ENCODE assay signal across 13 cellular contexts in the genomic region with DNA sequence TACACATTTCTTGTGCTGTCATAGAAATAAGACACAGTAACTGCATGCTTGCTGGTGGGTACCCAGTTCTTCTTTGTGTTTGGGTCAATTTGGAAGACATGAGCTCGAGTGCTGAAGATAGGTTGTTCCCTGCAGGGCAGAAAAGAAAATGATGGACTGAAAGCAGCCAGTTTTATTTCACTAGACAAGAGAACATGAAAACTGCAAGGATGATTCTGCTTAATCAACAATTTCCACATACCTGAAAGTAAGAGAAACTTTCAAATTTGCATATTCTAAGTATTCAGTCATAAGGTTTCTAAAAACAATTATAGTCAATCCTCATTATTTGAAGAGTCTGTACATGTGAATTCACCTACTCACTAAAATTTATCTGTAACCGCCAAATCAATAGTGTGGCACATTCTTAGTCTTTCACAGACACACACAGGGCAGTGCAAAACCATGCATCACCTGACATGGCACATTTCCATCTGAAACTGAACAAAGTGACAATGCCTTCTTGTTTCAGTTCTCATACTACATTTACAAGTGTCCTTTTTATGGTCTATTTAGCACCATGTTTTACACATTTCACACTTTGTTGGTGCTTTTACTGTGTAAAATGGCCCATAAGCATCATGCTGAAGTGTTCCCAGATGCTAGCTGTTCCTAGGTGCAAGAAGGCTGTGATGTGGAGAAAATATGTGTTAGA. TPM values are rescaled to one million over a fixed set of nuclear protein-coding genes. Genes with fewer than 3 reads are reported as not detected.
DNase-seq lines count a peak whose midpoint lies in the region; ATAC-seq, FAIRE-seq and TF ChIP-seq lines count a peak whose summit lies in the region.
"Had no signal": no experiment of that assay in that cellular context is flagged by ENCODE, and none has a peak within 500 bp of the region (broad histone marks: within the 10 kb centered on the region; RNA-seq: fewer than 3 reads in every experiment).

No MANE protein-coding gene starts in this region.

- no peaks in the 10 kb centered on the region for H3K9me3 ChIP-seq in K562 (replicated peaks; ENCODE audit: control insufficient read depth, insufficient read depth, low read depth, low read length)
- H3K9me3 ChIP-seq: gastrocnemius medialis had no signal

- no peak for DNase-seq in K562 (ENCODE audit: extremely low read depth in 1 of 4, low spot score in 3 of 4)
- no peak for DNase-seq in stimulated activated CD4-positive, alpha-beta T cell treated with anti-CD3 and anti-CD28 coated beads, Interleukin-2, amount 100 ng/mL, for 24 hours
- DNase-seq in stimulated activated CD4-positive, alpha-beta T cell treated with anti-CD3 and anti-CD28 coated beads, Interleukin-4, amount 100 ng/mL, for 24 hours = no peak
- no peak for DNase-seq in 8988T
- DNase-seq: activated CD8-positive, alpha-beta T cell treated with anti-CD3 and anti-CD28 coated beads for 36 hours; activated naive CD8-positive, alpha-beta T cell treated with anti-CD3 and anti-CD28 coated beads, Interleukin-2, amount 50 U/mL, for 24 hours; CD8-positive, alpha-beta T cell; gastrocnemius medialis; left cardiac atrium; NCI-H1930 had no signal

- in situ Hi-C loops in K562 (cut with MboI) = no loop called here

- no peaks in the 10 kb centered on the region for H3K9me1 ChIP-seq in K562 (ENCODE audit: control insufficient read depth, insufficient read depth, low read length)

- no peak overlapping the region for H3K27ac ChIP-seq in K562 (ENCODE audit: extremely low read depth, low read depth, low read length)
- H3K27ac ChIP-seq: gastrocnemius medialis had no signal

- POLR2A ChIA-PET in K562 (lab: Yijun Ruan, JAX) = interaction anchor here (0.7 to 1.1 kb wide), 2 partner anchors 9 to 19 kb away, joined by 3 read pairs; no protein-coding TSS in a partner anchor

- no peak for TF ChIP-seq RAD21 in K562 (CRISPR knock-in tag; conservative IDR thresholded peaks at IDR 0.05 in 1 of 2, IDR thresholded peaks at IDR 0.05 in 1 of 2)

- CTCF ChIA-PET in K562 (lab: Yijun Ruan, JAX; ENCODE audit: low intra/inter-chr PET ratio) = no interaction called here

- no TSS peak for BruUV-seq in K562 (replicated peaks; lab: Mats Ljungman, UMichigan)

- 84% methylated on average over 2 of the region's 2 CpGs for WGBS in K562 (ENCODE audit: insufficient coverage, low coverage, missing lambda C conversion rate)

- no peak overlapping the region for H3K4me2 ChIP-seq in K562 (ENCODE audit: insufficient read depth, low read length)

- intact Hi-C loops in K562 (cut with micrococcal nuclease) = no loop called here

- no peaks in the 10 kb centered on the region for H3K27me3 ChIP-seq in K562 (ENCODE audit: control insufficient read depth in 2 of 2, insufficient read depth in 2 of 2, low read length in 2 of 2)
- H3K27me3 ChIP-seq: gastrocnemius medialis had no signal

- 0 out of 3 replicates have a peak, but pooled peaks cover 4% of the 10 kb centered on the region for H3K36me3 ChIP-seq in K562 (ENCODE audit: control insufficient read depth, insufficient read depth, low read length)
- H3K36me3 ChIP-seq: gastrocnemius medialis had no signal

- no peak for TF ChIP-seq POLR2A in K562 (conservative IDR thresholded peaks at IDR 0.05)

- H3K9ac ChIP-seq in K562 (ENCODE audit: insufficient read depth in 1 of 2, low read depth in 2 of 2, low read length in 2 of 2) = no peak overlapping the region

- no peak for TF ChIP-seq EP300 in K562 (IDR thresholded peaks at IDR 0.05; ENCODE audit: low read length)

- ATAC-seq in GM18861 (IDR thresholded peaks at IDR 0.05; ENCODE audit: unreplicated experiment) (peak; percentile 83), GM21423 (IDR thresholded peaks at IDR 0.05; ENCODE audit: unreplicated experiment) (peak; percentile 86), HG03060 (IDR thresholded peaks at IDR 0.05; ENCODE audit: low read depth, unreplicated experiment) (peak; percentile 83), K562 (no peak)
- ATAC-seq: activated CD8-positive, alpha-beta T cell treated with anti-CD3 and anti-CD28 coated beads for 36 hours; activated naive CD8-positive, alpha-beta T cell treated with anti-CD3 and anti-CD28 coated beads, Interleukin-2, amount 50 U/mL, for 24 hours; CD8-positive, alpha-beta T cell; gastrocnemius medialis; left cardiac atrium had no signal

- peaks cover 6% of the 10 kb centered on the region; the same call in 1 of the 3 replicates for H3K79me2 ChIP-seq in K562 (ENCODE audit: control insufficient read depth, insufficient read depth, low read length)

- no peaks in the 10 kb centered on the region for H4K20me1 ChIP-seq in K562 (replicated peaks; ENCODE audit: control insufficient read depth, insufficient read depth, low read length)

- H2AFZ ChIP-seq in K562 (ENCODE audit: low read depth, low read length) = no peak overlapping the region

- TF ChIP-seq CTCF in K562 (IDR thresholded peaks at IDR 0.05 in 2 of 3, conservative IDR thresholded peaks at IDR 0.05 in 1 of 3; ENCODE audit: insufficient read depth in 2 of 3, low read depth in 1 of 3, low read length in 3 of 3) = no peak

- H3K4me1 ChIP-seq in K562 (replicated peaks in 1 of 2; ENCODE audit: control insufficient read depth in 2 of 2, insufficient read depth in 2 of 2, low read length in 2 of 2) = no peaks in the 10 kb centered on the region
- H3K4me1 ChIP-seq: gastrocnemius medialis had no signal

- peak; percentile 15 for FAIRE-seq in K562 (lab: Jason Lieb, UNC)

- no peak overlapping the region for H3K4me3 ChIP-seq in K562
- H3K4me3 ChIP-seq: gastrocnemius medialis had no signal

TF ChIP-seq in K562, 482 proteins besides CTCF, POLR2A, EP300 and RAD21:
- TF ChIP-seq ZNF316 (IDR thresholded peaks at IDR 0.05) (peak; percentile 64), BRD9 (IDR thresholded peaks at IDR 0.05; ENCODE audit: low read depth, partially characterized antibody) (no peak), C11orf30 (IDR thresholded peaks at IDR 0.05; ENCODE audit: low read depth) (peak; percentile 60), SP1 (CRISPR knock-in tag; IDR thresholded peaks at IDR 0.05) (no peak)

RNA-seq across cellular contexts. Expression of a gene that starts 56.9 kb away (rescaled TPM):
- total RNA-seq in K562 (2011; cell fraction: chromatin; rRNA removed; ENCODE audit: low replicate concordance) = 9.6 and 22.9 TPM in 2 replicates
- 7.6 and 9.0 TPM in 2 replicates for total RNA-seq in K562 (2011; cell fraction: nucleolus; rRNA removed)
- total RNA-seq in K562 (2011; cell fraction: nucleoplasm; rRNA removed) = 10.0 and 12.4 TPM in 2 replicates
- total RNA-seq in K562 (2014; rRNA removed) (9.9 and 11.0 TPM in 2 replicates), K562 (2014; rRNA removed; fragmentation: Illumina TruSeq; extraction: Trizol) (30.1 and 31.0 TPM in 2 replicates), K562 (2015; rRNA removed; fragmentation: Illumina TruSeq; extraction: Trizol) (35.7 and 39.9 TPM in 2 replicates), K562 (2021) (18.6 and 19.2 TPM in 2 replicates)
- polyA plus RNA-seq in K562 (2011; rRNA removed) (9.0 and 9.4 TPM in 2 replicates), K562 (2014; fragmentation: Illumina TruSeq; extraction: Trizol) (13.6 and 14.0 TPM in 2 replicates), K562 (2014; fragmentation: Nextera tagmentation; extraction: Ambion mirVana) (1 to 10 TPM; 6.3 to 8.4 TPM), K562 (2014; rRNA removed) (6.6 and 7.0 TPM in 2 replicates)
- polyA plus RNA-seq in K562 (2011; cell fraction: cytosol; rRNA removed) = 1.9 and 3.7 TPM in 2 replicates
- polyA plus RNA-seq in K562 (2011; cell fraction: nucleus; rRNA removed) = 2.7 and 3.4 TPM in 2 replicates
- 5.8 and 13.7 TPM in 2 replicates for polyA plus RNA-seq in K562 (2012)
- 36.1 and 36.9 TPM in 2 replicates for polyA minus RNA-seq in K562 (2011; rRNA and poly(A)+ RNA removed)
- 21.1 and 21.9 TPM in 2 replicates for polyA minus RNA-seq in K562 (2011; cell fraction: cytosol; rRNA and poly(A)+ RNA removed)
- polyA minus RNA-seq in K562 (2011; cell fraction: nucleus; rRNA and poly(A)+ RNA removed) = 10.6 and 18.3 TPM in 2 replicates
